In the genomic region with DNA sequence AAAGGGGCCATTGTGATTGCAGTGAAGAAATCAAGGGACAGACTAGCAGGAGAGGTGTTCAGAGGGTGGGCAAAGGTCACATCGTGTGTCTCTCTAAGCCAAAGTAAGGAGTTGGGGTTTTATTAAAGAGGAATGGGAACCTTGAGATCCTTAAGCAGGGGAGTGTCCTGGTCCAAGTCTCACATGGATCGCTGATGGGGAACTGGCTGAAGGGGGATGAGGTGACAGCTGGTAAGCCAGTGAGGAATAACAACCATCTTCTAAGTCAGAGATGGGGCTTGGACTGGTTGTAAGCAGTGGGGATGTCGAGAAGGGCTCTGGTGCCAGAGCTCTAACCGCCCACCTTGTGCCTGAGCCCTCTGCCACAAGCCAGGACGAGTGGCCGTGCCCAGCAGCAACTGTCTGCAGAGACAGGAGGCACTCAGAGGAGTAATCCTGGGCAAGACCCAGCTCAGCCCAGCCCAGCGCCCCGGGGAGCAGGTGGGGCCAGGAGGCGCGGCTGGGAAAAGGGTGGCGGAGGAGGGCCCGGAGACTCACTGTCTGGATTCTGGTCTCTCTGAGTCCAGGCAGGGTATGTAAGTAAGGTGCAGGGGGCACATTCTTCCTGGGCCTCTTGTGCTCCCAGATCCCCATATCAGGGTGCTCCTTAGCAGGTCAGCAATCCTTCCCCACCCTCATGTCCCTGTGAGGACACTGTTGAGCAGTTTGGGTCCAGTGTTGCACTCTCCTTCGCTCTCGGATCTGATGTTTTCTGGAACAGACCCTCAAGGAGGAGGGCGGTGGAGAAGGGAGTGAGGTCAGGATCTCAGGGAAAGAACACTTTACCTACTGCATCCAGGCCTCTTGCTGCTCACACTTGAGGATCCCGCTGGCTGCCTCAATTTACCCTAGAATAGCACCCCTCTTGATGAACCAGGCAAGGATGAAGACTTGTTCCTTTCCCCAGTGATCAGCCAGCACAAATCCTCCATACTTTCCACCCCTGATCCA, we compare ENCODE assay signal across 13 cellular contexts. TPM values are rescaled to one million over a fixed set of nuclear protein-coding genes. Genes with fewer than 3 reads are reported as not detected.
DNase-seq lines count a peak whose midpoint lies in the region; ATAC-seq and TF ChIP-seq lines count a peak whose summit lies in the region.
"Had no signal": no experiment of that assay in that cellular context is flagged by ENCODE, and none has a peak within 500 bp of the region (broad histone marks: within the 10 kb centered on the region; RNA-seq: fewer than 3 reads in every experiment).

No MANE protein-coding gene starts in this region.

- no peak for ATAC-seq in HG02973 (IDR thresholded peaks at IDR 0.05; ENCODE audit: unreplicated experiment)
- ATAC-seq: gastroesophageal sphincter had no signal

- WGBS in esophagus squamous epithelium, 2 donors, result 29 to 45% methylated on average over 4 to 16 of the region's 16 CpGs

- no peaks in the 10 kb centered on the region for H3K9me3 ChIP-seq in esophagus squamous epithelium
- H3K9me3 ChIP-seq: gastroesophageal sphincter, transverse colon had no signal

- peaks cover 0 to 98% (median 20%) of the 10 kb centered on the region in 4 donors for H3K27me3 ChIP-seq in esophagus squamous epithelium

- DNase-seq in 8988T (peak; percentile 19), esophagus squamous epithelium (lab: John Stamatoyannopoulos, UW) (no peak), hypothalamus (lab: John Stamatoyannopoulos, UW) (no peak), medulla oblongata (ENCODE audit: extremely low spot score) (no peak), NCI-H510A (lab: John Stamatoyannopoulos, UW) (no peak)
- DNase-seq: activated CD4-positive, alpha-beta T cell treated with anti-CD3 and anti-CD28 coated beads for 1 hour; brain microvascular endothelial cell; stimulated activated CD4-positive, alpha-beta T cell treated with anti-CD3 and anti-CD28 coated beads, Interleukin-2, amount 100 ng/mL, for 24 hours; transverse colon had no signal

- peak overlapping the region; percentile 12 to 76 (median 42) for H3K27ac ChIP-seq in esophagus squamous epithelium
- H3K27ac ChIP-seq: brain microvascular endothelial cell, gastroesophageal sphincter had no signal

- peak; percentile 26; the same call in 1 of the 2 replicates for TF ChIP-seq POLR2A in Raji (IDR thresholded peaks at IDR 0.05; ENCODE audit: insufficient read depth, low read depth, low read length)
- TF ChIP-seq POLR2A in esophagus squamous epithelium (IDR thresholded peaks at IDR 0.05), result peak in 1 of 4 donors; percentile 39

- no peak for TF ChIP-seq CTCF in esophagus squamous epithelium (IDR thresholded peaks at IDR 0.05)

- H3K4me3 ChIP-seq in GM08714 (ENCODE audit: low read length) (peak overlapping the region; percentile 44; the same call in 1 of the 2 replicates), esophagus squamous epithelium (peak overlapping the region in 1 of 4 donors; percentile 14)
- H3K4me3 ChIP-seq: gastroesophageal sphincter, transverse colon had no signal

- H3K4me1 ChIP-seq in esophagus squamous epithelium, result peaks cover 41 to 70% (median 41%) of the 10 kb centered on the region in 3 donors

- peaks cover 0 to 10% (median 0%) of the 10 kb centered on the region in 3 donors for H3K36me3 ChIP-seq in esophagus squamous epithelium
- H3K36me3 ChIP-seq: brain microvascular endothelial cell, gastroesophageal sphincter, transverse colon had no signal

- intact Hi-C loops in esophagus squamous epithelium (cut with DNase I), result no loop called here

RNA-seq across cellular contexts. Expression of gene WNT10A, which starts 13.8 kb away (rescaled TPM):
- total RNA-seq in esophagus squamous epithelium, result 10 to 100 TPM in 2 of 4 donors, 1 to 10 TPM in 2; 8.0 to 19.1 (median 11.9) TPM
- total RNA-seq: gastroesophageal sphincter had no signal

RNA-seq across cellular contexts. Expression of gene WNT6, which starts 34.9 kb away (rescaled TPM):
- total RNA-seq in esophagus squamous epithelium, result under 1 TPM in 2 of 4 donors, not detected in 2; 0.73 to 0.76 TPM
